7 cellular contexts compared by ENCODE assay signal in genomic region chr5:179558912-179559279, GRCh38. TPM values are rescaled to one million over a fixed set of nuclear protein-coding genes. Genes with fewer than 3 reads are reported as not detected.
DNase-seq lines count a peak whose midpoint lies in the region; ATAC-seq and TF ChIP-seq lines count a peak whose summit lies in the region.

No MANE protein-coding gene starts in this region.

- TF ChIP-seq CTCF in progenitor cell of endocrine pancreas (IDR thresholded peaks at IDR 0.05; ENCODE audit: unreplicated experiment) (no peak), GM13976 (IDR thresholded peaks at IDR 0.05; ENCODE audit: borderline replicate concordance, control extremely low read depth, extremely low read depth, insufficient read depth, missing control alignments) (no peak)

- peak; percentile 38 for DNase-seq in NCI-H1417 treated with DMSO at 0.1 percent for 48 hours (lab: John Stamatoyannopoulos, UW)
- no peak for DNase-seq in activated T-helper 2 cell treated with anti-CD3 and anti-CD28 coated beads, Interferon-gamma antibody, Interleukin-2, Interleukin-4, amounts not matched to agents 10 μg/mL and 5 μg/mL and 100 μg/mL, durations not matched to agents 14 hours and 24 hours and 36 hours (ENCODE audit: low spot score)
- DNase-seq in head of caudate nucleus: peak in 27 of 42 donors; percentile 16 to 64 (median 34)
- DNase-seq in progenitor cell of endocrine pancreas (ENCODE audit: low spot score, unreplicated experiment): peak; percentile 33
- no peak for DNase-seq in GM13976 (ENCODE audit: low spot score)
- no peak for DNase-seq in MV-4-11 (lab: John Stamatoyannopoulos, UW)

- ATAC-seq in GM18867 (IDR thresholded peaks at IDR 0.05; ENCODE audit: unreplicated experiment): peak; percentile 1

- H3K9me3 Mint-ChIP-seq in activated T-helper 2 cell treated with anti-CD3 and anti-CD28 coated beads, Interferon-gamma antibody, Interleukin-2, Interleukin-4, amounts not matched to agents 10 μg/mL and 5 μg/mL and 100 μg/mL, durations not matched to agents 14 hours and 24 hours and 36 hours: no peaks in the 10 kb centered on the region
- H3K9me3 Mint-ChIP-seq in progenitor cell of endocrine pancreas (ENCODE audit: low read depth): no peaks in the 10 kb centered on the region

- in situ Hi-C loops in GM13976 (cut with MboI; ENCODE audit: low sequenced_read_pairs, unreplicated experiment): no loop called here

- peaks cover 21% of the 10 kb centered on the region for H3K4me1 Mint-ChIP-seq in activated T-helper 2 cell treated with anti-CD3 and anti-CD28 coated beads, Interferon-gamma antibody, Interleukin-2, Interleukin-4, amounts not matched to agents 10 μg/mL and 5 μg/mL and 100 μg/mL, durations not matched to agents 14 hours and 24 hours and 36 hours (ENCODE audit: low read depth)
- peaks cover 2% of the 10 kb centered on the region for H3K4me1 Mint-ChIP-seq in progenitor cell of endocrine pancreas (ENCODE audit: low read depth)

- intact Hi-C loops in activated T-helper 2 cell treated with anti-CD3 and anti-CD28 coated beads, Interferon-gamma antibody, Interleukin-2, Interleukin-4, amounts not matched to agents 10 μg/mL and 5 μg/mL and 100 μg/mL, durations not matched to agents 14 hours and 24 hours and 36 hours (cut with micrococcal nuclease): loop anchor here (1.0 to 10.0 kb wide), 5 partner anchors 8 to 936 kb away; partner anchors contain the start of genes CNOT6, HNRNPH1, MAML1 and SQSTM1
- intact Hi-C loops in head of caudate nucleus (cut with DNase I): loop anchor here (10.0 kb wide), 1 partner anchor 66 kb away; the partner anchor contains the start of gene HNRNPH1

- no peaks in the 10 kb centered on the region for H3K27me3 Mint-ChIP-seq in activated T-helper 2 cell treated with anti-CD3 and anti-CD28 coated beads, Interferon-gamma antibody, Interleukin-2, Interleukin-4, amounts not matched to agents 10 μg/mL and 5 μg/mL and 100 μg/mL, durations not matched to agents 14 hours and 24 hours and 36 hours (ENCODE audit: low read depth)
- no peaks in the 10 kb centered on the region for H3K27me3 Mint-ChIP-seq in progenitor cell of endocrine pancreas

- peaks cover 39% of the 10 kb centered on the region for H3K36me3 Mint-ChIP-seq in activated T-helper 2 cell treated with anti-CD3 and anti-CD28 coated beads, Interferon-gamma antibody, Interleukin-2, Interleukin-4, amounts not matched to agents 10 μg/mL and 5 μg/mL and 100 μg/mL, durations not matched to agents 14 hours and 24 hours and 36 hours (ENCODE audit: low read depth)
- H3K36me3 Mint-ChIP-seq in progenitor cell of endocrine pancreas (ENCODE audit: insufficient read depth): peaks cover 20% of the 10 kb centered on the region

- peak overlapping the region; percentile 77 for H3K27ac Mint-ChIP-seq in activated T-helper 2 cell treated with anti-CD3 and anti-CD28 coated beads, Interferon-gamma antibody, Interleukin-2, Interleukin-4, amounts not matched to agents 10 μg/mL and 5 μg/mL and 100 μg/mL, durations not matched to agents 14 hours and 24 hours and 36 hours
- H3K27ac Mint-ChIP-seq in progenitor cell of endocrine pancreas: peak overlapping the region; percentile 97

- H3K4me3 Mint-ChIP-seq in activated T-helper 2 cell treated with anti-CD3 and anti-CD28 coated beads, Interferon-gamma antibody, Interleukin-2, Interleukin-4, amounts not matched to agents 10 μg/mL and 5 μg/mL and 100 μg/mL, durations not matched to agents 14 hours and 24 hours and 36 hours (ENCODE audit: low read depth): peak overlapping the region; percentile 90
- H3K4me3 Mint-ChIP-seq in progenitor cell of endocrine pancreas (ENCODE audit: low read depth): peak overlapping the region; percentile 82

RNA-seq across cellular contexts. Expression of gene RUFY1, which starts 8.5 kb away (rescaled TPM):
- 40.2 and 42.0 TPM in 2 replicates for total RNA-seq in activated T-helper 2 cell treated with anti-CD3 and anti-CD28 coated beads, Interferon-gamma antibody, Interleukin-2, Interleukin-4, amounts not matched to agents 10 μg/mL and 5 μg/mL and 100 μg/mL, durations not matched to agents 14 hours and 24 hours and 36 hours
- 69.1 and 71.2 TPM in 2 replicates for total RNA-seq in progenitor cell of endocrine pancreas

Comparison
In these comparisons a context has a peak if more than half of its experiments do, and no peak if none do; other contexts are left out.
1. DNase-seq: peak in NCI-H1417 treated with DMSO at 0.1 percent for 48 hours (single experiment), head of caudate nucleus (27 of 42) and progenitor cell of endocrine pancreas (single experiment); none in activated T-helper 2 cell treated with anti-CD3 and anti-CD28 coated beads, Interferon-gamma antibody, Interleukin-2, Interleukin-4, amounts not matched to agents 10 μg/mL and 5 μg/mL and 100 μg/mL, durations not matched to agents 14 hours and 24 hours and 36 hours (single experiment), GM13976 (single experiment) and MV-4-11 (single experiment).